Comparison of ENCODE assay signal across 27 cellular contexts in the genomic region with DNA sequence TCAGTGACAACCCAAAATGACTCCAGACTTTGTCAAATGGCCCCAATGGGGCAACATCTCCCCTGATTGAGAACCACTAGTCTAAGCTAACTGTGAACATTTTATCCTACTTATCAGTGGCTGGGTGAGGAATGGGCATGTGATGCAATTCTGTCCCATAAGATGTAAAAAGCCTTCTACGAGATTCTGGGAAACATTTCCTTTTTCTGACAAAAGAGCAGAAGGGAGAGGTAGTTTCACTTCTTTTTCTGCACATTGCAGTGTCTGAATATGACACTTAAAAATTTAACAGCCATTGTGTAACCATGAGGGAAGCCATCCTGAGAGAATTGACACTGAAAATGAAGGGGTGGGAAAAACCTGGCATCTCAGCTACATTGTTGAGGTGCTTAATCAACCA. TPM values are rescaled to one million over a fixed set of nuclear protein-coding genes. Genes with fewer than 3 reads are reported as not detected.
DNase-seq lines count a peak whose midpoint lies in the region; ATAC-seq lines count a peak whose summit lies in the region.
"Had no signal": no experiment of that assay in that cellular context is flagged by ENCODE, and none has a peak within 500 bp of the region (broad histone marks: within the 10 kb centered on the region; RNA-seq: fewer than 3 reads in every experiment).

No MANE protein-coding gene starts in this region.

- H3K9me3 ChIP-seq in adipocyte (ENCODE audit: control insufficient read depth, low read length) (no peaks in the 10 kb centered on the region), SJCRH30 (replicated peaks) (no peaks in the 10 kb centered on the region)
- H3K9me3 ChIP-seq: esophagus squamous epithelium, neutrophil, upper lobe of left lung had no signal

- peak overlapping the region; percentile 10 for H3K9ac ChIP-seq in adipocyte (ENCODE audit: low read length)

- H3K27ac ChIP-seq in SJCRH30, result no peak overlapping the region
- H3K27ac ChIP-seq: 22Rv1, esophagus squamous epithelium, heart right ventricle, neutrophil, upper lobe of left lung had no signal

- peak; percentile 14 for DNase-seq in SKM-1 treated with dmso at 0.1 percent for 144 hours (lab: John Stamatoyannopoulos, UW; ENCODE audit: unreplicated experiment)
- DNase-seq in SKM-1 (lab: John Stamatoyannopoulos, UW; ENCODE audit: unreplicated experiment), result no peak
- peak; percentile 34 for DNase-seq in adipocyte (ENCODE audit: low read depth)
- peak; percentile 13 for DNase-seq in fibroblast of the conjunctiva (ENCODE audit: low read depth)
- DNase-seq in HUDEP-2 (lab: John Stamatoyannopoulos, UW; ENCODE audit: unreplicated experiment in 76 of 76), result no peak
- DNase-seq in SJCRH30, result no peak
- DNase-seq: activated CD4-positive, CD25-positive, alpha-beta regulatory T cell treated with anti-CD3 and anti-CD28 coated beads, Interleukin-2, amount 50 U/mL, for 72 hours; activated CD8-positive, alpha-beta memory T cell treated with anti-CD3 and anti-CD28 coated beads for 24 hours; activated naive CD4-positive, alpha-beta T cell treated with anti-CD3 and anti-CD28 coated beads for 36 hours; activated T-cell treated with anti-CD3 and anti-CD28 coated beads, Interleukin-2, amount 50 U/mL, for 4 hours; aorta; cerebellar nuclear complex; COR-L47; DND-41; effector memory CD4-positive, alpha-beta T cell; esophagus squamous epithelium; heart right ventricle; NCI-H1436; NCI-H774; stimulated activated CD4-positive, alpha-beta T cell treated with anti-CD3 and anti-CD28 coated beads, Interleukin-4, amount 100 ng/mL, for 4 hours; stimulated activated naive CD8-positive, alpha-beta T cell treated with anti-CD3 and anti-CD28 coated beads, Interleukin-15, amount 100 ng/mL, for 72 hours; upper lobe of left lung had no signal

- peaks cover 4% of the 10 kb centered on the region for H3K4me1 ChIP-seq in adipocyte (ENCODE audit: control insufficient read depth, insufficient read depth, low read length)
- H3K4me1 ChIP-seq in SJCRH30, result no peaks in the 10 kb centered on the region
- H3K4me1 ChIP-seq: esophagus squamous epithelium, upper lobe of left lung had no signal

- ATAC-seq in HG03460 (IDR thresholded peaks at IDR 0.05; ENCODE audit: unreplicated experiment) (no peak), GM18868 (IDR thresholded peaks at IDR 0.05; ENCODE audit: unreplicated experiment) (no peak)
- ATAC-seq: activated T-cell treated with anti-CD3 and anti-CD28 coated beads, Interleukin-2, amount 50 U/mL, for 4 hours; heart right ventricle; stimulated activated naive CD8-positive, alpha-beta T cell treated with anti-CD3 and anti-CD28 coated beads, Interleukin-15, amount 100 ng/mL, for 72 hours had no signal

- H3K4me3 ChIP-seq in adipocyte (ENCODE audit: low read length) (no peak overlapping the region), SJCRH30 (no peak overlapping the region)
- H3K4me3 ChIP-seq: esophagus squamous epithelium, heart right ventricle, upper lobe of left lung had no signal

- no peaks in the 10 kb centered on the region for H3K36me3 ChIP-seq in adipocyte (ENCODE audit: control insufficient read depth, insufficient read depth, low read length, severe bottlenecking)
- H3K36me3 ChIP-seq in SJCRH30, result no peaks in the 10 kb centered on the region
- H3K36me3 ChIP-seq: esophagus squamous epithelium, heart right ventricle, neutrophil, upper lobe of left lung had no signal

- H3K27me3 ChIP-seq in adipocyte (replicated peaks; ENCODE audit: control insufficient read depth, insufficient read depth, low read length) (no peaks in the 10 kb centered on the region), SJCRH30 (no peaks in the 10 kb centered on the region)
- H3K27me3 ChIP-seq: upper lobe of left lung had no signal

RNA-seq across cellular contexts. Expression of a gene that starts 17.3 kb away (rescaled TPM):
- not detected in 2 replicates for total RNA-seq in SJCRH30 (2014; rRNA removed; shearing (Covaris generic))
- total RNA-seq: activated naive CD4-positive, alpha-beta T cell treated with anti-CD3 and anti-CD28 coated beads for 36 hours; activated T-cell treated with anti-CD3 and anti-CD28 coated beads, Interleukin-2, amount 50 U/mL, for 4 hours; esophagus squamous epithelium; liver had no signal

RNA-seq across cellular contexts. Expression of a gene that starts 22.7 kb away (rescaled TPM):
- total RNA-seq in SJCRH30 (2014; rRNA removed; shearing (Covaris generic)), result 8.8 and 9.4 TPM in 2 replicates

Comparison
In these comparisons a context has a peak if more than half of its experiments do, and no peak if none do; other contexts are left out.
1. DNase-seq: peak in SKM-1 treated with dmso at 0.1 percent for 144 hours (single experiment), adipocyte (single experiment) and fibroblast of the conjunctiva (single experiment); none in SKM-1 (single experiment), HUDEP-2 (0 of 76) and SJCRH30 (0 of 2).